18 cellular contexts compared by ENCODE assay signal in genomic region chr11:11944444-11944843, GRCh38.
"Had no signal": no experiment of that assay in that cellular context is flagged by ENCODE, and none has a peak within 500 bp of the region (broad histone marks: within the 10 kb centered on the region; RNA-seq: fewer than 3 reads in every experiment).

No MANE protein-coding gene starts in this region.

- ATAC-seq: activated CD8-positive, alpha-beta T cell treated with anti-CD3 and anti-CD28 coated beads, Interleukin-2, amount 10 ng/mL, durations not matched to agents 7 days and 5 days; natural killer cell; stimulated activated naive CD8-positive, alpha-beta T cell treated with anti-CD3 and anti-CD28 coated beads, Interleukin-15, Interleukin-2, amounts not matched to agents 100 U/mL and 50 U/mL, for 24 hours had no signal

- H3K27me3 ChIP-seq: brain microvascular endothelial cell, colonic mucosa, dorsolateral prefrontal cortex, upper lobe of left lung had no signal

- DNase-seq: activated CD4-positive, alpha-beta T cell treated with anti-CD3 and anti-CD28 coated beads for 1 hour; activated CD4-positive, alpha-beta T cell treated with anti-CD3 and anti-CD28 coated beads, Interleukin-2, amount 50 U/mL, for 1 hour; activated CD8-positive, alpha-beta T cell treated with anti-CD3 and anti-CD28 coated beads, Interleukin-2, amount 10 ng/mL, durations not matched to agents 7 days and 5 days; activated gamma-delta T cell treated with Interleukin-2 at 50 U/mL for 16 hours; anterior cingulate cortex; brain microvascular endothelial cell; colonic mucosa; dorsolateral prefrontal cortex; kidney glomerular epithelial cell; left ventricle myocardium inferior; mammary epithelial cell; natural killer cell; stimulated activated CD4-positive, alpha-beta T cell treated with anti-CD3 and anti-CD28 coated beads, Interleukin-12 subunit alpha, Interleukin-12 subunit beta, amount 100 ng/mL, for 4 hours; stimulated activated CD4-positive, alpha-beta T cell treated with anti-CD3 and anti-CD28 coated beads, Interleukin-4, amount 100 ng/mL, for 4 hours; stimulated activated naive CD8-positive, alpha-beta T cell treated with anti-CD3 and anti-CD28 coated beads, Interleukin-15, Interleukin-2, amounts not matched to agents 100 U/mL and 50 U/mL, for 24 hours; T-helper 1 cell; upper lobe of left lung had no signal

- H3K4me1 ChIP-seq: colonic mucosa, upper lobe of left lung had no signal

- H3K27ac ChIP-seq: brain microvascular endothelial cell, colonic mucosa, dorsolateral prefrontal cortex, epithelial cell of prostate, upper lobe of left lung had no signal

- H3K9me3 ChIP-seq: colonic mucosa, left ventricle myocardium inferior, upper lobe of left lung had no signal

- H3K4me3 ChIP-seq: colonic mucosa, dorsolateral prefrontal cortex, left ventricle myocardium inferior, upper lobe of left lung had no signal
